In the genomic region with DNA sequence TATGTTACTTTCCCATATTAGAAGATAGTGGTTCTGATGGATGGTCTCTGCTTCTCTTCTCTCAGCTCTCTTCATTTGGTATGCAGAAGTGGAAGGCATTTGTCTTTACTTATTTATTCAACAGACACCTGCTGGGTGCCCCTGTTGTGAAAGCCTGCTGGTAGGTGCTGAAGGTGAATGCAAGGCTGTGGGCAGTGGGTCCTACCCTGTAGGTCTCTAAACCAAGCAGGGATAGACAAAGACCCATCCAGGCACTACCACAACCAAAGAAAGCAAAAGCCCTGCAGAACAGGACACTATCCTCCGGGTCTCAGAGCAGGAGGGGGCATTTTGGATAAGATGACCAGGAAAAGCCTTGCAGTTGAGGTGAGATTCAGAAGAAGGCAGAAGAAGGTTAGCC, we compare ENCODE assay signal across 21 cellular contexts.
"Had no signal": no experiment of that assay in that cellular context is flagged by ENCODE, and none has a peak within 500 bp of the region (broad histone marks: within the 10 kb centered on the region; RNA-seq: fewer than 3 reads in every experiment).

No MANE protein-coding gene starts in this region.

- H3K9me3 ChIP-seq: thyroid gland had no signal

- H3K36me3 Mint-ChIP-seq: immature natural killer cell; memory B cell; naive thymus-derived CD8-positive, alpha-beta T cell had no signal

- H3K27ac ChIP-seq: brain microvascular endothelial cell, coronary artery had no signal

- H3K4me1 Mint-ChIP-seq: activated CD4-positive, alpha-beta T cell treated with anti-CD3 and anti-CD28 coated beads, Interleukin-2, amount 10 ng/mL, durations not matched to agents 7 days and 5 days; central memory CD8-positive, alpha-beta T cell; immature natural killer cell; memory B cell; naive thymus-derived CD8-positive, alpha-beta T cell had no signal

- H3K27ac Mint-ChIP-seq: activated CD4-positive, alpha-beta T cell treated with anti-CD3 and anti-CD28 coated beads, Interleukin-2, amount 10 ng/mL, durations not matched to agents 7 days and 5 days; activated CD8-positive, alpha-beta T cell treated with anti-CD3 and anti-CD28 coated beads, Interleukin-2, amount 10 ng/mL, durations not matched to agents 7 days and 5 days; activated T-cell treated with anti-CD3 and anti-CD28 coated beads, Interleukin-2, amount 50 U/mL, for 24 hours; activated T-helper 2 cell treated with anti-CD3 and anti-CD28 coated beads, Interferon-gamma antibody, Interleukin-2, Interleukin-4, amounts not matched to agents 10 μg/mL and 5 μg/mL and 100 μg/mL, durations not matched to agents 14 hours and 24 hours and 36 hours; immature natural killer cell; memory B cell; naive thymus-derived CD8-positive, alpha-beta T cell had no signal

- ATAC-seq: activated CD4-positive, CD25-positive, alpha-beta regulatory T cell treated with anti-CD3 and anti-CD28 coated beads, Interleukin-2, amount 50 U/mL, for 24 hours; activated CD8-positive, alpha-beta T cell treated with anti-CD3 and anti-CD28 coated beads, Interleukin-2, amount 10 ng/mL, durations not matched to agents 7 days and 5 days; naive thymus-derived CD8-positive, alpha-beta T cell had no signal

- H3K27me3 ChIP-seq: brain microvascular endothelial cell, thyroid gland had no signal

- DNase-seq: activated CD4-positive, alpha-beta T cell treated with anti-CD3 and anti-CD28 coated beads, Interleukin-2, amount 10 ng/mL, durations not matched to agents 7 days and 5 days; activated CD8-positive, alpha-beta T cell treated with anti-CD3 and anti-CD28 coated beads, Interleukin-2, amount 10 ng/mL, durations not matched to agents 7 days and 5 days; activated naive CD4-positive, alpha-beta T cell treated with Interleukin-2 at 50 U/mL for 16 hours; activated T-cell treated with anti-CD3 and anti-CD28 coated beads, Interleukin-2, amount 50 U/mL, for 24 hours; anterior cingulate cortex; brain microvascular endothelial cell; erythroblast; foreskin melanocyte; glutamatergic neuron; immature natural killer cell; naive thymus-derived CD8-positive, alpha-beta T cell; stimulated activated CD4-positive, alpha-beta T cell treated with anti-CD3 and anti-CD28 coated beads, Interleukin-1b, Interleukin-23, amount 100 ng/mL, for 48 hours; stimulated activated naive CD4-positive, alpha-beta T cell treated with Interleukin-2 at 50 U/mL for 16 hours; T-helper 1 cell; T-helper 9 cell; thyroid gland had no signal

- H3K4me3 ChIP-seq: coronary artery, thyroid gland had no signal

- H3K36me3 ChIP-seq: thyroid gland had no signal

- H3K9me3 Mint-ChIP-seq: activated T-helper 2 cell treated with anti-CD3 and anti-CD28 coated beads, Interferon-gamma antibody, Interleukin-2, Interleukin-4, amounts not matched to agents 10 μg/mL and 5 μg/mL and 100 μg/mL, durations not matched to agents 14 hours and 24 hours and 36 hours; central memory CD8-positive, alpha-beta T cell; memory B cell had no signal

- H3K4me3 Mint-ChIP-seq: activated CD4-positive, alpha-beta T cell treated with anti-CD3 and anti-CD28 coated beads, Interleukin-2, amount 10 ng/mL, durations not matched to agents 7 days and 5 days; activated CD8-positive, alpha-beta T cell treated with anti-CD3 and anti-CD28 coated beads, Interleukin-2, amount 10 ng/mL, durations not matched to agents 7 days and 5 days; activated T-cell treated with anti-CD3 and anti-CD28 coated beads, Interleukin-2, amount 50 U/mL, for 24 hours; central memory CD8-positive, alpha-beta T cell; immature natural killer cell; memory B cell; naive thymus-derived CD8-positive, alpha-beta T cell had no signal
